Comparison of ENCODE assay signal across 1 cellular context in genomic region chr5:159089675-159090074, GRCh38.
TF ChIP-seq lines count a peak whose summit lies in the region.

No MANE protein-coding gene starts in this region.

TF ChIP-seq in K562, 482 proteins besides CTCF, POLR2A, EP300 and RAD21:
- peak; percentile 85 for TF ChIP-seq ZNF512 (tag; IDR thresholded peaks at IDR 0.05)
- TF ChIP-seq TAF1 (IDR thresholded peaks at IDR 0.05; ENCODE audit: control insufficient read depth, extremely low read depth, insufficient read depth, low read length, severe bottlenecking): no peak
